8 cellular contexts compared by ENCODE assay signal in genomic region chr5:60700347-60700815, GRCh38. TPM values are rescaled to one million over a fixed set of nuclear protein-coding genes. Genes with fewer than 3 reads are reported as not detected.
DNase-seq lines count a peak whose midpoint lies in the region; ATAC-seq and TF ChIP-seq lines count a peak whose summit lies in the region.

No MANE protein-coding gene starts in this region.

- DNase-seq in CD4-positive, alpha-beta T cell, result peak in 1 of 10 experiments; percentile 0
- DNase-seq in SJSA1 (ENCODE audit: low read depth in 1 of 2, low spot score in 2 of 2), result no peak
- DNase-seq in esophagus squamous epithelium (lab: John Stamatoyannopoulos, UW), result no peak
- DNase-seq in nephron progenitor cell, result no peak
- no peak for DNase-seq in iPS-NIHi11 (ENCODE audit: low spot score)
- DNase-seq in amniotic stem cell (lab: John Stamatoyannopoulos, UW), result no peak

- H3K36me3 ChIP-seq in SJSA1 (no peaks in the 10 kb centered on the region; the same call in 1 of the 2 replicates), esophagus squamous epithelium (no peaks in the 10 kb centered on the region)

- no peak overlapping the region for H3K27ac ChIP-seq in CD4-positive, alpha-beta T cell (ENCODE audit: low read depth, low read length)
- H3K27ac ChIP-seq in SJSA1, result peak overlapping the region; percentile 84
- H3K27ac ChIP-seq in esophagus squamous epithelium, result peak overlapping the region; percentile 79 to 89 (median 86)

- no peaks in the 10 kb centered on the region for H3K9me3 Mint-ChIP-seq in CD4-positive, alpha-beta T cell
- peaks cover 13% of the 10 kb centered on the region for H3K9me3 Mint-ChIP-seq in nephron progenitor cell

- peak overlapping the region; percentile 45 for H3K27ac Mint-ChIP-seq in CD4-positive, alpha-beta T cell
- H3K27ac Mint-ChIP-seq in nephron progenitor cell, result peak overlapping the region; percentile 93

- H3K27me3 ChIP-seq in CD4-positive, alpha-beta T cell (ENCODE audit: control insufficient read depth, insufficient read depth, low read length), result no peaks in the 10 kb centered on the region
- no peaks in the 10 kb centered on the region for H3K27me3 ChIP-seq in SJSA1 (replicated peaks)
- no peaks in the 10 kb centered on the region for H3K27me3 ChIP-seq in esophagus squamous epithelium

- H3K4me3 ChIP-seq in SJSA1 (peak overlapping the region; percentile 68), esophagus squamous epithelium (peak overlapping the region; percentile 72 to 90 (median 86))

- POLR2A ChIA-PET in CD4-positive, alpha-beta T cell (lab: Charles Lee), result interaction anchor here (1.0 kb wide), 1 partner anchor 9 kb away, joined by 3 read pairs; no protein-coding TSS in a partner anchor

- no peaks in the 10 kb centered on the region for H3K27me3 Mint-ChIP-seq in CD4-positive, alpha-beta T cell
- H3K27me3 Mint-ChIP-seq in nephron progenitor cell (ENCODE audit: low read depth, poor library complexity), result peaks cover 9% of the 10 kb centered on the region

- CTCF ChIA-PET in CD4-positive, alpha-beta T cell (lab: Charles Lee), result no interaction called here

- TF ChIP-seq POLR2A in esophagus squamous epithelium (IDR thresholded peaks at IDR 0.05), result no peak

- 0% methylated on average over 10 to 13 of the region's 23 CpGs for WGBS in esophagus squamous epithelium, 2 donors

- H3K4me1 Mint-ChIP-seq in CD4-positive, alpha-beta T cell (ENCODE audit: low read depth), result peaks cover 22% of the 10 kb centered on the region
- H3K4me1 Mint-ChIP-seq in nephron progenitor cell, result peaks cover 37% of the 10 kb centered on the region

- H3K4me3 Mint-ChIP-seq in CD4-positive, alpha-beta T cell, result peak overlapping the region; percentile 96
- H3K4me3 Mint-ChIP-seq in nephron progenitor cell, result peak overlapping the region; percentile 97

- H3K9me3 ChIP-seq in CD4-positive, alpha-beta T cell (ENCODE audit: control insufficient read depth, low read length), result no peaks in the 10 kb centered on the region
- H3K9me3 ChIP-seq in SJSA1 (replicated peaks) (no peaks in the 10 kb centered on the region), esophagus squamous epithelium (no peaks in the 10 kb centered on the region)

- peak; percentile 28 for ATAC-seq in CD4-positive, alpha-beta T cell (ENCODE audit: poor library complexity)
- ATAC-seq in GM18909 (IDR thresholded peaks at IDR 0.05; ENCODE audit: poor library complexity, unreplicated experiment), result peak; percentile 29
- peak; percentile 14 for ATAC-seq in HG03103 (IDR thresholded peaks at IDR 0.05; ENCODE audit: low read depth, unreplicated experiment)

- intact Hi-C loops in CD4-positive, alpha-beta T cell (cut with DNase I, micrococcal nuclease), result loop anchor here in 1 of 2 experiments (5.0 to 10.0 kb wide), 4 partner anchors 247 to 704 kb away; partner anchors contain the start of genes ERCC8, NDUFAF2, SMIM15 and ZSWIM6
- intact Hi-C loops in esophagus squamous epithelium (cut with DNase I), result no loop called here

- H3K36me3 Mint-ChIP-seq in CD4-positive, alpha-beta T cell (ENCODE audit: low read depth), result no peaks in the 10 kb centered on the region
- H3K36me3 Mint-ChIP-seq in nephron progenitor cell (ENCODE audit: low read depth), result peaks cover 22% of the 10 kb centered on the region

- TF ChIP-seq CTCF in CD4-positive, alpha-beta T cell (IDR thresholded peaks at IDR 0.05), result no peak
- TF ChIP-seq CTCF in esophagus squamous epithelium (IDR thresholded peaks at IDR 0.05), result no peak
- TF ChIP-seq CTCF in nephron progenitor cell (IDR thresholded peaks at IDR 0.05), result no peak

- H3K4me1 ChIP-seq in SJSA1 (replicated peaks), result peaks cover 14% of the 10 kb centered on the region
- peaks cover 0 to 22% (median 6%) of the 10 kb centered on the region in 3 donors for H3K4me1 ChIP-seq in esophagus squamous epithelium

RNA-seq across cellular contexts. Expression of gene DEPDC1B, which starts 0.4 kb away (rescaled TPM):
- under 1 TPM; 0.39 to 0.60 TPM for total RNA-seq in CD4-positive, alpha-beta T cell
- 14.5 and 20.8 TPM in 2 replicates for total RNA-seq in SJSA1 (2014; rRNA removed; shearing (Covaris generic))
- total RNA-seq in esophagus squamous epithelium, result 10 to 100 TPM in 1 of 4 donors, 1 to 10 TPM in 3; 1.9 to 10.3 (median 5.3) TPM
